In genomic region chr1:183304466-183305122, GRCh38 we compare ENCODE assay signal across 1 cellular context.
TF ChIP-seq lines count a peak whose summit lies in the region.

No MANE protein-coding gene starts in this region.

TF ChIP-seq in K562, 482 proteins besides CTCF, POLR2A, EP300 and RAD21 (continued from another document):
- 0 out of 2 replicates have a peak, but pooled peaks have one; percentile 39 for TF ChIP-seq PKNOX1 (IDR thresholded peaks at IDR 0.05)
- TF ChIP-seq XRCC5 (IDR thresholded peaks at IDR 0.05; ENCODE audit: low read depth, low read length): no peak
- TF ChIP-seq MEIS2 (IDR thresholded peaks at IDR 0.05; ENCODE audit: partially characterized antibody): peak; percentile 15
- TF ChIP-seq PHF8 (IDR thresholded peaks at IDR 0.05; ENCODE audit: borderline replicate concordance, low read length): no peak
- TF ChIP-seq TCF15 (CRISPR knock-in tag; IDR thresholded peaks at IDR 0.05): no peak
- no peak for TF ChIP-seq HIVEP1 (CRISPR knock-in tag; IDR thresholded peaks at IDR 0.05)
